Comparison of ENCODE assay signal across 8 cellular contexts in genomic region chr16:31507617-31507928, GRCh38.
A peak's percentile ranks its signal among the peaks of the same experiment; 100 is the strongest.
DNase-seq lines count a peak whose midpoint lies in the region; ATAC-seq and TF ChIP-seq lines count a peak whose summit lies in the region.

No MANE protein-coding gene starts in this region.

- ATAC-seq in HG03432 (IDR thresholded peaks at IDR 0.05; ENCODE audit: unreplicated experiment), result peak; percentile 5

- peaks cover 20% of the 10 kb centered on the region for H3K79me2 ChIP-seq in DOHH2 (ENCODE audit: control insufficient read depth, low read length)

- H3K36me3 ChIP-seq in DOHH2 (ENCODE audit: control insufficient read depth, low read length) (peaks cover 6% of the 10 kb centered on the region; the same call in 1 of the 2 replicates), brain microvascular endothelial cell (replicated peaks) (peaks cover 7% of the 10 kb centered on the region), mucosa of rectum (ENCODE audit: control insufficient read depth in 2 of 2, insufficient read depth in 2 of 2, low read length in 2 of 2) (peaks cover 8 to 12% of the 10 kb centered on the region in 2 donors)

- H4K20me1 ChIP-seq in DOHH2 (ENCODE audit: control insufficient read depth, insufficient read depth, low read depth, low read length), result peaks cover 5% of the 10 kb centered on the region; the same call in 1 of the 2 replicates

- H3K4me3 ChIP-seq in DOHH2 (ENCODE audit: low read length), result peak overlapping the region; percentile 96
- peak overlapping the region; percentile 97 for H3K4me3 ChIP-seq in brain microvascular endothelial cell (ENCODE audit: low read depth, low read length)
- H3K4me3 ChIP-seq in mucosa of rectum (ENCODE audit: low read length in 2 of 2), result peak overlapping the region; percentile 85 to 97

- H3K4me2 ChIP-seq in DOHH2 (ENCODE audit: low read length), result peak overlapping the region; percentile 85

- H3K9ac ChIP-seq in mucosa of rectum (ENCODE audit: low read depth in 1 of 2, low read length in 2 of 2), result peak overlapping the region; percentile 84 to 97

- H3K27me3 ChIP-seq in DOHH2 (ENCODE audit: control insufficient read depth, low read length) (no peaks in the 10 kb centered on the region), brain microvascular endothelial cell (replicated peaks) (no peaks in the 10 kb centered on the region), mucosa of rectum (ENCODE audit: control insufficient read depth in 2 of 2, insufficient read depth in 2 of 2, low read length in 2 of 2) (no peaks in the 10 kb centered on the region)

- H3F3A ChIP-seq in DOHH2 (ENCODE audit: control insufficient read depth, insufficient read depth), result peaks cover 7% of the 10 kb centered on the region

- DNase-seq in brain microvascular endothelial cell (no peak), kidney tubule cell (ENCODE audit: low spot score) (no peak), OCI-M2 (lab: John Stamatoyannopoulos, UW; ENCODE audit: unreplicated experiment) (no peak), SKM-1 treated with dmso at 0.1 percent for 144 hours (lab: John Stamatoyannopoulos, UW; ENCODE audit: unreplicated experiment) (no peak)
- no peak for DNase-seq in stimulated activated CD4-positive, alpha-beta T cell treated with anti-CD3 and anti-CD28 coated beads, Interleukin-12 subunit alpha, Interleukin-12 subunit beta, amount 100 ng/mL, for 4 hours

- in situ Hi-C loops in brain microvascular endothelial cell (cut with HindIII; ENCODE audit: low pct_ligation_motif_present, low sequenced_read_pairs), result no loop called here

- peaks cover 33% of the 10 kb centered on the region for H3K4me1 ChIP-seq in DOHH2 (ENCODE audit: control insufficient read depth, low read length)
- peaks cover 14 to 16% of the 10 kb centered on the region in 2 donors for H3K4me1 ChIP-seq in mucosa of rectum (ENCODE audit: control insufficient read depth in 2 of 2, insufficient read depth in 2 of 2, low read length in 2 of 2)

- TF ChIP-seq CTCF in DOHH2 (IDR thresholded peaks at IDR 0.05; ENCODE audit: low read depth, low read length, poor library complexity, severe bottlenecking) (no peak), brain microvascular endothelial cell (IDR thresholded peaks at IDR 0.05; ENCODE audit: low read depth, low read length, missing control alignments) (no peak)

- H3K9me3 ChIP-seq in DOHH2 (ENCODE audit: control insufficient read depth, insufficient read depth, low read length) (peaks cover 5% of the 10 kb centered on the region), mucosa of rectum (ENCODE audit: control insufficient read depth in 2 of 2, low read length in 2 of 2) (no peaks in the 10 kb centered on the region)

- H3K9me2 ChIP-seq in DOHH2 (replicated peaks; ENCODE audit: control insufficient read depth, low read length), result no peaks in the 10 kb centered on the region

- H3K27ac ChIP-seq in DOHH2 (ENCODE audit: low read depth, low read length), result no peak overlapping the region
- H3K27ac ChIP-seq in brain microvascular endothelial cell, result peak overlapping the region; percentile 97
- peak overlapping the region; percentile 85 to 87 for H3K27ac ChIP-seq in mucosa of rectum (ENCODE audit: low read depth in 2 of 2, low read length in 2 of 2)
